In genomic region chr16:70494777-70495176, GRCh38 we compare ENCODE assay signal across 16 cellular contexts. TPM values are rescaled to one million over a fixed set of nuclear protein-coding genes. Genes with fewer than 3 reads are reported as not detected.
DNase-seq lines count a peak whose midpoint lies in the region; ATAC-seq and TF ChIP-seq lines count a peak whose summit lies in the region.
"Had no signal": no experiment of that assay in that cellular context is flagged by ENCODE, and none has a peak within 500 bp of the region (broad histone marks: within the 10 kb centered on the region; RNA-seq: fewer than 3 reads in every experiment).

No MANE protein-coding gene starts in this region.

- no peak for TF ChIP-seq CTCF in OCI-LY7 (conservative IDR thresholded peaks at IDR 0.05; ENCODE audit: low read length)
- TF ChIP-seq CTCF in tibial nerve (IDR thresholded peaks at IDR 0.05): no peak

- BruUV-seq in OCI-LY7 (replicated peaks; lab: Mats Ljungman, UMichigan): TSS peak; percentile 17

- H3K9me2 ChIP-seq in OCI-LY7 (ENCODE audit: insufficient read depth, low read length): no peaks in the 10 kb centered on the region

- no peaks in the 10 kb centered on the region for H3K79me2 ChIP-seq in OCI-LY7 (ENCODE audit: insufficient read depth, low read depth, low read length)

- no peak for TF ChIP-seq EP300 in tibial nerve (IDR thresholded peaks at IDR 0.05)

- H3K4me2 ChIP-seq in OCI-LY7 (ENCODE audit: low read length): peak overlapping the region; percentile 37
- H3K4me2 ChIP-seq: GM23338 had no signal

- H3K4me3 ChIP-seq in OCI-LY7 (ENCODE audit: low read depth, low read length, poor library complexity, severe bottlenecking) (peak overlapping the region; percentile 4), tibial nerve (no peak overlapping the region)
- H3K4me3 ChIP-seq: GM23338 had no signal

- no peaks in the 10 kb centered on the region for H3K9me3 Mint-ChIP-seq in activated naive CD4-positive, alpha-beta T cell treated with anti-CD3 and anti-CD28 coated beads, Interleukin-2, amount 10 ng/mL, durations not matched to agents 7 days and 5 days
- H3K9me3 Mint-ChIP-seq in activated CD8-positive, alpha-beta T cell treated with anti-CD3 and anti-CD28 coated beads, Interleukin-2, amount 10 ng/mL, durations not matched to agents 7 days and 5 days (ENCODE audit: insufficient read depth): no peaks in the 10 kb centered on the region
- H3K9me3 Mint-ChIP-seq in stimulated activated effector memory CD8-positive, alpha-beta T cell treated with anti-CD3 and anti-CD28 coated beads, Interleukin-12 subunit alpha, Interleukin-12 subunit beta, amount 100 ng/mL, for 72 hours: no peaks in the 10 kb centered on the region
- H3K9me3 Mint-ChIP-seq: CD14-positive monocyte, GM23338 had no signal

- no peaks in the 10 kb centered on the region for H4K20me1 ChIP-seq in OCI-LY7 (ENCODE audit: insufficient read depth, low read length)

- POLR2A ChIA-PET in OCI-LY7 (lab: Charles Lee): interaction anchor here (0.7 to 1.7 kb wide), 6 partner anchors 11 to 1294 kb away, joined by 3 to 6 read pairs (median 5); no protein-coding TSS in a partner anchor
- POLR2A ChIA-PET in activated CD8-positive, alpha-beta T cell treated with anti-CD3 and anti-CD28 coated beads, Interleukin-2, amount 10 ng/mL, durations not matched to agents 7 days and 5 days (lab: Charles Lee): no interaction called here

- H3K36me3 Mint-ChIP-seq in activated naive CD4-positive, alpha-beta T cell treated with anti-CD3 and anti-CD28 coated beads, Interleukin-2, amount 10 ng/mL, durations not matched to agents 7 days and 5 days: peaks cover 54% of the 10 kb centered on the region
- H3K36me3 Mint-ChIP-seq in activated CD8-positive, alpha-beta T cell treated with anti-CD3 and anti-CD28 coated beads, Interleukin-2, amount 10 ng/mL, durations not matched to agents 7 days and 5 days (ENCODE audit: low read depth): peaks cover 55% of the 10 kb centered on the region
- H3K36me3 Mint-ChIP-seq in stimulated activated effector memory CD8-positive, alpha-beta T cell treated with anti-CD3 and anti-CD28 coated beads, Interleukin-12 subunit alpha, Interleukin-12 subunit beta, amount 100 ng/mL, for 72 hours: peaks cover 64% of the 10 kb centered on the region

- WGBS in tibial nerve, 2 donors: 85 to 94% methylated on average over 2 of the region's 2 CpGs

- TF ChIP-seq POLR2A in tibial nerve (IDR thresholded peaks at IDR 0.05): no peak

- intact Hi-C loops in OCI-LY7 (cut with micrococcal nuclease; ENCODE audit: unreplicated experiment): no loop called here

- no peaks in the 10 kb centered on the region for H3K27me3 ChIP-seq in tibial nerve

- no peak overlapping the region for H3K4me3 Mint-ChIP-seq in activated naive CD4-positive, alpha-beta T cell treated with anti-CD3 and anti-CD28 coated beads, Interleukin-2, amount 10 ng/mL, durations not matched to agents 7 days and 5 days
- H3K4me3 Mint-ChIP-seq in activated CD8-positive, alpha-beta T cell treated with anti-CD3 and anti-CD28 coated beads, Interleukin-2, amount 10 ng/mL, durations not matched to agents 7 days and 5 days: no peak overlapping the region
- H3K4me3 Mint-ChIP-seq in stimulated activated effector memory CD8-positive, alpha-beta T cell treated with anti-CD3 and anti-CD28 coated beads, Interleukin-12 subunit alpha, Interleukin-12 subunit beta, amount 100 ng/mL, for 72 hours: no peak overlapping the region
- H3K4me3 Mint-ChIP-seq: CD14-positive monocyte, GM23338 had no signal

- no peaks in the 10 kb centered on the region for H3K9me3 ChIP-seq in OCI-LY7 (ENCODE audit: low read length)
- no peaks in the 10 kb centered on the region for H3K9me3 ChIP-seq in tibial nerve

- H3K27ac ChIP-seq in OCI-LY7 (ENCODE audit: low read depth, low read length, poor library complexity, severe bottlenecking) (peak overlapping the region; percentile 38), tibial nerve (no peak overlapping the region)

- peaks cover 14% of the 10 kb centered on the region for H3K4me1 Mint-ChIP-seq in activated naive CD4-positive, alpha-beta T cell treated with anti-CD3 and anti-CD28 coated beads, Interleukin-2, amount 10 ng/mL, durations not matched to agents 7 days and 5 days
- peaks cover 22% of the 10 kb centered on the region for H3K4me1 Mint-ChIP-seq in activated CD8-positive, alpha-beta T cell treated with anti-CD3 and anti-CD28 coated beads, Interleukin-2, amount 10 ng/mL, durations not matched to agents 7 days and 5 days (ENCODE audit: low read depth)
- peaks cover 8% of the 10 kb centered on the region for H3K4me1 Mint-ChIP-seq in stimulated activated effector memory CD8-positive, alpha-beta T cell treated with anti-CD3 and anti-CD28 coated beads, Interleukin-12 subunit alpha, Interleukin-12 subunit beta, amount 100 ng/mL, for 72 hours
- H3K4me1 Mint-ChIP-seq: CD14-positive monocyte, GM23338 had no signal

- no peak for ATAC-seq in activated CD8-positive, alpha-beta T cell treated with anti-CD3 and anti-CD28 coated beads, Interleukin-2, amount 10 ng/mL, durations not matched to agents 7 days and 5 days
- ATAC-seq in stimulated activated effector memory CD8-positive, alpha-beta T cell treated with anti-CD3 and anti-CD28 coated beads, Interleukin-12 subunit alpha, Interleukin-12 subunit beta, amount 100 ng/mL, for 72 hours: no peak
- ATAC-seq: GM23338 had no signal

- H3K4me1 ChIP-seq in OCI-LY7 (ENCODE audit: insufficient read depth, low read length, poor library complexity, severe bottlenecking) (peaks cover 22% of the 10 kb centered on the region), tibial nerve (no peaks in the 10 kb centered on the region)

- H3K27me3 Mint-ChIP-seq in activated naive CD4-positive, alpha-beta T cell treated with anti-CD3 and anti-CD28 coated beads, Interleukin-2, amount 10 ng/mL, durations not matched to agents 7 days and 5 days: no peaks in the 10 kb centered on the region
- no peaks in the 10 kb centered on the region for H3K27me3 Mint-ChIP-seq in activated CD8-positive, alpha-beta T cell treated with anti-CD3 and anti-CD28 coated beads, Interleukin-2, amount 10 ng/mL, durations not matched to agents 7 days and 5 days (ENCODE audit: low read depth)

- CTCF ChIA-PET in activated naive CD4-positive, alpha-beta T cell treated with anti-CD3 and anti-CD28 coated beads, Interleukin-2, amount 10 ng/mL, durations not matched to agents 7 days and 5 days (lab: Charles Lee): no interaction called here
- CTCF ChIA-PET in OCI-LY7 (lab: Charles Lee; ENCODE audit: unreplicated experiment): no interaction called here
- CTCF ChIA-PET in activated CD8-positive, alpha-beta T cell treated with anti-CD3 and anti-CD28 coated beads, Interleukin-2, amount 10 ng/mL, durations not matched to agents 7 days and 5 days (lab: Charles Lee): interaction anchor here (0.7 to 3.1 kb wide), 4 partner anchors 15 to 276 kb away, joined by 3 to 15 read pairs (median 4); no protein-coding TSS in a partner anchor

- peak overlapping the region; percentile 81 for H3K27ac Mint-ChIP-seq in activated naive CD4-positive, alpha-beta T cell treated with anti-CD3 and anti-CD28 coated beads, Interleukin-2, amount 10 ng/mL, durations not matched to agents 7 days and 5 days
- H3K27ac Mint-ChIP-seq in activated CD8-positive, alpha-beta T cell treated with anti-CD3 and anti-CD28 coated beads, Interleukin-2, amount 10 ng/mL, durations not matched to agents 7 days and 5 days: peak overlapping the region; percentile 87
- H3K27ac Mint-ChIP-seq in stimulated activated effector memory CD8-positive, alpha-beta T cell treated with anti-CD3 and anti-CD28 coated beads, Interleukin-12 subunit alpha, Interleukin-12 subunit beta, amount 100 ng/mL, for 72 hours: peak overlapping the region; percentile 76
- H3K27ac Mint-ChIP-seq: CD14-positive monocyte, GM23338 had no signal

- no peak overlapping the region for H2AFZ ChIP-seq in OCI-LY7 (ENCODE audit: low read length)
- H2AFZ ChIP-seq: GM23338 had no signal

- DNase-seq in activated naive CD4-positive, alpha-beta T cell treated with anti-CD3 and anti-CD28 coated beads, Interleukin-2, amount 10 ng/mL, durations not matched to agents 7 days and 5 days: no peak
- DNase-seq in activated naive CD4-positive, alpha-beta T cell (lab: John Stamatoyannopoulos, UW): no peak
- DNase-seq in OCI-LY7 (ENCODE audit: low spot score): no peak
- DNase-seq in activated CD8-positive, alpha-beta T cell treated with anti-CD3 and anti-CD28 coated beads, Interleukin-2, amount 10 ng/mL, durations not matched to agents 7 days and 5 days: no peak
- no peak for DNase-seq in stimulated activated effector memory CD8-positive, alpha-beta T cell treated with anti-CD3 and anti-CD28 coated beads, Interleukin-12 subunit alpha, Interleukin-12 subunit beta, amount 100 ng/mL, for 72 hours (ENCODE audit: low spot score in 2 of 2)
- no peak for DNase-seq in tibial nerve (ENCODE audit: low spot score in 2 of 2)
- DNase-seq in stimulated activated CD4-positive, alpha-beta T cell treated with anti-CD3 and anti-CD28 coated beads, Interleukin-12 subunit alpha, Interleukin-12 subunit beta, amount 100 ng/mL, for 4 hours: no peak
- DNase-seq: ACHN, AML-193, COR-L47, GF-D8, NCI-H1417, NCI-H187 treated with DMSO at 0.1 percent for 48 hours, NCI-H526 treated with DMSO at 0.1 percent for 48 hours had no signal

- H3K36me3 ChIP-seq in OCI-LY7 (ENCODE audit: insufficient read depth, low read length) (peaks cover 70% of the 10 kb centered on the region), tibial nerve (peaks cover 0 to 95% (median 5%) of the 10 kb centered on the region in 3 donors)

RNA-seq across cellular contexts. Expression of gene COG4, which starts 28.6 kb away (rescaled TPM):
- 41.9 and 48.8 TPM in 2 replicates for total RNA-seq in OCI-LY7 (2014; rRNA removed; shearing (Covaris generic))
- 91.6 and 100 TPM in 2 replicates for total RNA-seq in OCI-LY7 (2022)
- total RNA-seq in activated CD8-positive, alpha-beta T cell treated with anti-CD3 and anti-CD28 coated beads, Interleukin-2, amount 10 ng/mL, durations not matched to agents 7 days and 5 days: 10 to 100 TPM; 62.1 to 71.3 TPM
- 100 to 1,000 TPM in 1 of 4 donors, 10 to 100 TPM in 3; 41.1 to 109 (median 47.1) TPM for total RNA-seq in tibial nerve

RNA-seq across cellular contexts. Expression of gene SF3B3, which starts 28.8 kb away (rescaled TPM):
- 140 and 195 TPM in 2 replicates for total RNA-seq in OCI-LY7 (2014; rRNA removed; shearing (Covaris generic))
- total RNA-seq in OCI-LY7 (2022) (406 and 441 TPM in 2 replicates), tibial nerve (100 to 1,000 TPM; 103 to 132 (median 119) TPM)
- total RNA-seq in activated CD8-positive, alpha-beta T cell treated with anti-CD3 and anti-CD28 coated beads, Interleukin-2, amount 10 ng/mL, durations not matched to agents 7 days and 5 days: 100 to 1,000 TPM; 399 to 420 TPM

RNA-seq across cellular contexts. Expression of gene FCSK, which starts 40.4 kb away (rescaled TPM):
- 6.8 and 7.4 TPM in 2 replicates for total RNA-seq in OCI-LY7 (2014; rRNA removed; shearing (Covaris generic))
- total RNA-seq in OCI-LY7 (2022) (14.2 and 14.3 TPM in 2 replicates), tibial nerve (10 to 100 TPM; 21.3 to 53.1 (median 37.9) TPM)
- total RNA-seq in activated CD8-positive, alpha-beta T cell treated with anti-CD3 and anti-CD28 coated beads, Interleukin-2, amount 10 ng/mL, durations not matched to agents 7 days and 5 days: 10 to 100 TPM; 17.3 to 18.8 TPM

RNA-seq across cellular contexts. Expression of gene ST3GAL2, which starts 55.9 kb away (rescaled TPM):
- 42.6 and 44.6 TPM in 2 replicates for total RNA-seq in OCI-LY7 (2014; rRNA removed; shearing (Covaris generic))
- total RNA-seq in OCI-LY7 (2022) (48.5 and 61.0 TPM in 2 replicates), tibial nerve (10 to 100 TPM; 18.6 to 32.4 (median 23.6) TPM)
- total RNA-seq in activated CD8-positive, alpha-beta T cell treated with anti-CD3 and anti-CD28 coated beads, Interleukin-2, amount 10 ng/mL, durations not matched to agents 7 days and 5 days: 10 to 100 TPM; 34.1 to 39.0 TPM
